ENCODE assay signal across 8 cellular contexts in genomic region chr10:79068562-79069324, GRCh38.
A peak's percentile ranks its signal among the peaks of the same experiment; 100 is the strongest.
DNase-seq lines count a peak whose midpoint lies in the region; ATAC-seq and TF ChIP-seq lines count a peak whose summit lies in the region.

Gene ZMIZ1, plus strand, starts transcription at chr10:79068966. Its CDS starts 132,667 bp downstream, at chr10:79201633.

- ATAC-seq in GM21423 (IDR thresholded peaks at IDR 0.05; ENCODE audit: unreplicated experiment) = peak; percentile 59

- peak within 1 kb of the TSS; percentile 93 for H3K4me3 ChIP-seq in HUES6 (ENCODE audit: low read depth, low read length)
- peak within 1 kb of the TSS; percentile 85 to 94 for H3K4me3 ChIP-seq in mucosa of rectum (ENCODE audit: low read length in 2 of 2)

- DNase-seq in D341Med (ENCODE audit: low spot score) (peak; percentile 78), OCI-M1 (lab: John Stamatoyannopoulos, UW) (peak; percentile 94), erythroblast (lab: John Stamatoyannopoulos, UW) (peak; percentile 90 to 93)
- DNase-seq in activated T-cell treated with anti-CD3 and anti-CD28 coated beads, Interleukin-2, amount 50 U/mL, for 1 hour = peak; percentile 84
- DNase-seq in stimulated activated CD8-positive, alpha-beta memory T cell treated with anti-CD3 and anti-CD28 coated beads, Interleukin-4, amount 100 ng/mL, for 48 hours = peak; percentile 87

- H3K27ac ChIP-seq in HUES6 (ENCODE audit: low read depth, low read length) (peak within 1 kb of the TSS; percentile 2; the same call in 1 of the 2 replicates), mucosa of rectum (ENCODE audit: low read depth in 2 of 2, low read length in 2 of 2) (peak within 1 kb of the TSS; percentile 97 to 98)

- H3K9ac ChIP-seq in HUES6 (ENCODE audit: low read length) (peak within 1 kb of the TSS; percentile 92), mucosa of rectum (ENCODE audit: low read depth in 1 of 2, low read length in 2 of 2) (peak within 1 kb of the TSS; percentile 90 to 94)

- peaks cover 37% of the 10 kb centered on the region for H3K4me1 ChIP-seq in HUES6 (ENCODE audit: control insufficient read depth, insufficient read depth, low read length)
- H3K4me1 ChIP-seq in mucosa of rectum (ENCODE audit: control insufficient read depth in 2 of 2, insufficient read depth in 2 of 2, low read length in 2 of 2) = peaks cover 43 to 54% of the 10 kb centered on the region in 2 donors

- H3K9me3 ChIP-seq in HUES6 (ENCODE audit: control insufficient read depth, insufficient read depth, low read depth, low read length) (no peaks in the 10 kb centered on the region), mucosa of rectum (ENCODE audit: control insufficient read depth in 2 of 2, low read length in 2 of 2) (no peaks in the 10 kb centered on the region)

- H3K27me3 ChIP-seq in HUES6 (ENCODE audit: control insufficient read depth, insufficient read depth, low read length) (no peaks in the 10 kb centered on the region), mucosa of rectum (ENCODE audit: control insufficient read depth in 2 of 2, insufficient read depth in 2 of 2, low read length in 2 of 2) (no peaks in the 10 kb centered on the region)

- H3K36me3 ChIP-seq in HUES6 (ENCODE audit: control insufficient read depth, insufficient read depth, low read length) = no peaks in the 10 kb centered on the region
- no peaks in the 10 kb centered on the region for H3K36me3 ChIP-seq in mucosa of rectum (ENCODE audit: control insufficient read depth in 2 of 2, insufficient read depth in 2 of 2, low read length in 2 of 2)

- peak; percentile 56 for TF ChIP-seq POLR2A in erythroblast (IDR thresholded peaks at IDR 0.05; ENCODE audit: low read length)

Comparison
In these comparisons a context has a peak if more than half of its experiments do, and no peak if none do; other contexts are left out.
1. Peak in every context shown above with its lines: DNase-seq, ATAC-seq, H3K4me3 ChIP-seq and H3K27ac ChIP-seq.